ENCODE assay signal across 1 cellular context in the genomic region with DNA sequence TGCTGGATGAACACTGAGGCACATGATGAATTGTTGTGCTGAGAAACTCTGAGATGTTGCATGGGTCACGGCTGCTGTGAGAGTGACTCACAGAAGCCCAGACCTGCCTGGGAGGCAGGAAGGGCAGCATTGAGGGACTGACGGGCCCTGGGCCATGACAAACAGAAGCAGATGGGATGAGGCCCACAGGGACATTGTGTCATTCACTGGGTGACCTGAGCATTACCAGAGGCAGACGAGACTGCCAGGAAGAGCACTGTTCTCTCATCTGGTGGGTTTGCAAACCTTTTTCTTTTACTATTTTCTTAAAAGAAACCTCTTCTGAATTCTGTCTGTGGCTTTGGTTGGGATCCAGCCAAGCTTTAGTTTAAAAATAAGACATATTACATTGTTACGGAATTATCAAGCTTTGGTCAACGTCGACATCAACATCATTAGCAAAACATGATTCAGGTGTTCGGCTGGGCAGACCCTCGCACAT.
TF ChIP-seq lines count a peak whose summit lies in the region.

No MANE protein-coding gene starts in this region.

TF ChIP-seq in SK-N-SH, 30 proteins besides CTCF, POLR2A, EP300 and RAD21 (continued from another document):
- peak; percentile 52; the same call in 1 of the 2 replicates for TF ChIP-seq USF1 (IDR thresholded peaks at IDR 0.05; ENCODE audit: borderline replicate concordance, low read depth)
- TF ChIP-seq SIN3A (IDR thresholded peaks at IDR 0.05; ENCODE audit: borderline replicate concordance, low read depth, low read length), result peak; percentile 64; the same call in 1 of the 2 replicates
- TF ChIP-seq TEAD4 (IDR thresholded peaks at IDR 0.05; ENCODE audit: borderline replicate concordance, insufficient read depth), result peak; percentile 79
- peak; percentile 46; the same call in 1 of the 2 replicates for TF ChIP-seq FOXM1 (IDR thresholded peaks at IDR 0.05; ENCODE audit: low read depth)
- no peak for TF ChIP-seq EZH2phosphoT487 (IDR thresholded peaks at IDR 0.05; ENCODE audit: borderline replicate concordance, low read depth)
- TF ChIP-seq MXI1 (IDR thresholded peaks at IDR 0.05; ENCODE audit: low read depth, low read length), result no peak
- peak; percentile 94 for TF ChIP-seq FOSL2 (IDR thresholded peaks at IDR 0.05; ENCODE audit: borderline replicate concordance, low read depth)
- no peak for TF ChIP-seq ELF1 (IDR thresholded peaks at IDR 0.05)
- TF ChIP-seq MEF2A (IDR thresholded peaks at IDR 0.05; ENCODE audit: borderline replicate concordance, low read depth), result peak; percentile 73; the same call in 1 of the 2 replicates
- peak; percentile 99 for TF ChIP-seq TCF12 (IDR thresholded peaks at IDR 0.05)
